Comparison of ENCODE assay signal across 16 cellular contexts in the genomic region with DNA sequence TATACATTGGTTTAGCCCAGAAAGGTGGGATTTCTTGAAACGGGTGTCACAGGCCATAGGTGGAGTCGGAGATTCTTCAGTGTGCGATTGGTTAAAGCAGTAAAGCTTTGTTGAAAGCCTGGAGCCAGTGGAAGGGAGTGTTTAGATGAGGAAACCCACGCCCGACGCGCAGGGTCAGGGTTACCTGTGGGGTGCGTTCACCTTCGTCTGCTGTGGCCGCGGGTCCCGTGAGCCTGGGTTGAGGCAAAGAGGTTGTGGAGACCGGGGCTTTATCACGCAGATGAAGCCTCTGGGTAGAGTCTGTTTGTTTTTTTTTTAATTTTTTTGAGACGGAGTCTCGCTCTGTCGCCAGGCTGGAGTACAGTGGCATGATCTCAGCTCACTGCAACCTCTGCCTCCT.
"Had no signal": no experiment of that assay in that cellular context is flagged by ENCODE, and none has a peak within 500 bp of the region (broad histone marks: within the 10 kb centered on the region; RNA-seq: fewer than 3 reads in every experiment).

No MANE protein-coding gene starts in this region.

- H3K36me3 Mint-ChIP-seq: activated CD4-positive, alpha-beta memory T cell treated with anti-CD3 and anti-CD28 coated beads for 36 hours; activated CD8-positive, alpha-beta memory T cell treated with anti-CD3 and anti-CD28 coated beads, Interleukin-2, amount 10 ng/mL, durations not matched to agents 7 days and 5 days had no signal

- H3K4me3 ChIP-seq: adrenal gland, esophagus muscularis mucosa, lung, ovary had no signal

- H3K27ac ChIP-seq: esophagus muscularis mucosa, ovary, WERI-Rb-1 had no signal

- DNase-seq: activated CD4-positive, alpha-beta memory T cell treated with anti-CD3 and anti-CD28 coated beads for 36 hours; activated CD4-positive, alpha-beta T cell treated with anti-CD3 and anti-CD28 coated beads for 36 hours; activated CD8-positive, alpha-beta memory T cell treated with anti-CD3 and anti-CD28 coated beads, Interleukin-2, amount 10 ng/mL, durations not matched to agents 7 days and 5 days; activated naive CD4-positive, alpha-beta T cell treated with anti-CD3 and anti-CD28 coated beads, Interleukin-2, amount 50 U/mL, for 16 hours; activated T-cell treated with anti-CD3 and anti-CD28 coated beads, Interleukin-2, amount 50 U/mL, for 1 hour; adrenal gland; caudate nucleus; left cardiac atrium; stimulated activated CD4-positive, alpha-beta T cell treated with anti-CD3 and anti-CD28 coated beads, Interleukin-4, amount 100 ng/mL, for 24 hours; stimulated activated naive CD4-positive, alpha-beta T cell treated with Interleukin-2 at 50 U/mL for 16 hours; T-helper 17 cell; WERI-Rb-1 had no signal

- H3K9me3 ChIP-seq: adrenal gland, esophagus muscularis mucosa, ovary had no signal

- H3K27ac Mint-ChIP-seq: activated CD4-positive, alpha-beta memory T cell treated with anti-CD3 and anti-CD28 coated beads for 36 hours; activated CD4-positive, alpha-beta T cell treated with anti-CD3 and anti-CD28 coated beads for 36 hours; activated CD8-positive, alpha-beta memory T cell treated with anti-CD3 and anti-CD28 coated beads, Interleukin-2, amount 10 ng/mL, durations not matched to agents 7 days and 5 days; activated T-helper 2 cell treated with anti-CD3 and anti-CD28 coated beads, Interferon-gamma antibody, Interleukin-2, Interleukin-4, amounts not matched to agents 10 μg/mL and 5 μg/mL and 100 μg/mL, durations not matched to agents 14 hours and 24 hours and 36 hours; T-helper 17 cell had no signal

- H3K4me3 Mint-ChIP-seq: activated CD4-positive, alpha-beta memory T cell treated with anti-CD3 and anti-CD28 coated beads for 36 hours; activated CD4-positive, alpha-beta T cell treated with anti-CD3 and anti-CD28 coated beads for 36 hours; activated CD8-positive, alpha-beta memory T cell treated with anti-CD3 and anti-CD28 coated beads, Interleukin-2, amount 10 ng/mL, durations not matched to agents 7 days and 5 days; T-helper 17 cell had no signal

- H3K36me3 ChIP-seq: adrenal gland, esophagus muscularis mucosa, ovary had no signal

- H3K9me3 Mint-ChIP-seq: activated CD4-positive, alpha-beta memory T cell treated with anti-CD3 and anti-CD28 coated beads for 36 hours; activated T-helper 2 cell treated with anti-CD3 and anti-CD28 coated beads, Interferon-gamma antibody, Interleukin-2, Interleukin-4, amounts not matched to agents 10 μg/mL and 5 μg/mL and 100 μg/mL, durations not matched to agents 14 hours and 24 hours and 36 hours had no signal

- H3K27me3 ChIP-seq: adrenal gland, esophagus muscularis mucosa, ovary had no signal

- H3K27me3 Mint-ChIP-seq: activated CD4-positive, alpha-beta memory T cell treated with anti-CD3 and anti-CD28 coated beads for 36 hours; activated CD4-positive, alpha-beta T cell treated with anti-CD3 and anti-CD28 coated beads for 36 hours; activated CD8-positive, alpha-beta memory T cell treated with anti-CD3 and anti-CD28 coated beads, Interleukin-2, amount 10 ng/mL, durations not matched to agents 7 days and 5 days; T-helper 17 cell had no signal

- ATAC-seq: activated CD4-positive, alpha-beta T cell treated with anti-CD3 and anti-CD28 coated beads for 36 hours; activated CD8-positive, alpha-beta memory T cell treated with anti-CD3 and anti-CD28 coated beads, Interleukin-2, amount 10 ng/mL, durations not matched to agents 7 days and 5 days; left cardiac atrium; T-helper 17 cell had no signal
